Comparison of ENCODE assay signal across 19 cellular contexts in genomic region chr4:144705861-144706590, GRCh38.
"Had no signal": no experiment of that assay in that cellular context is flagged by ENCODE, and none has a peak within 500 bp of the region (broad histone marks: within the 10 kb centered on the region; RNA-seq: fewer than 3 reads in every experiment).

No MANE protein-coding gene starts in this region.

- ATAC-seq: activated CD8-positive, alpha-beta memory T cell treated with anti-CD3 and anti-CD28 coated beads, Interleukin-2, amount 10 ng/mL, durations not matched to agents 7 days and 5 days; activated T-helper 17 cell treated with anti-CD3 and anti-CD28 coated beads, Interleukin-2, amount 50 U/mL, for 72 hours; lower lobe of right lung had no signal

- H3K36me3 ChIP-seq: lower lobe of right lung, right atrium auricular region, transverse colon, uterus had no signal

- H3K4me1 ChIP-seq: lower lobe of right lung, uterus had no signal

- H3K4me3 ChIP-seq: lower lobe of right lung, right atrium auricular region, transverse colon, uterus had no signal

- DNase-seq: activated B cell treated with CpG ODN at 0.5 μM for 24 hours; activated CD4-positive, alpha-beta memory T cell treated with anti-CD3 and anti-CD28 coated beads, Interleukin-2, amount 10 ng/mL, durations not matched to agents 7 days and 5 days; activated CD4-positive, alpha-beta T cell treated with anti-CD3 and anti-CD28 coated beads for 4 hours; activated CD8-positive, alpha-beta memory T cell treated with anti-CD3 and anti-CD28 coated beads, Interleukin-2, amount 10 ng/mL, durations not matched to agents 7 days and 5 days; activated naive CD4-positive, alpha-beta T cell; activated naive CD8-positive, alpha-beta T cell treated with anti-CD3 and anti-CD28 coated beads for 36 hours; amygdala; caudate nucleus; islet precursor cell; lower lobe of right lung; midbrain; nephron progenitor cell; stimulated activated CD4-positive, alpha-beta T cell treated with anti-CD3 and anti-CD28 coated beads, Interleukin-12 subunit alpha, Interleukin-12 subunit beta, amount 100 ng/mL, for 4 hours; stimulated activated CD4-positive, alpha-beta T cell treated with anti-CD3 and anti-CD28 coated beads, Interleukin-1b, Interleukin-23, amount 100 ng/mL, for 48 hours; stimulated activated naive CD4-positive, alpha-beta T cell treated with Interleukin-2 at 50 U/mL for 16 hours; transverse colon; uterus had no signal

- H3K27ac ChIP-seq: lower lobe of right lung, right atrium auricular region, transverse colon, uterus had no signal

- H3K27me3 ChIP-seq: right atrium auricular region, transverse colon, uterus had no signal

- H3K9me3 ChIP-seq: lower lobe of right lung, right atrium auricular region, transverse colon, uterus had no signal
